Comparison of ENCODE assay signal across 8 cellular contexts in the genomic region with DNA sequence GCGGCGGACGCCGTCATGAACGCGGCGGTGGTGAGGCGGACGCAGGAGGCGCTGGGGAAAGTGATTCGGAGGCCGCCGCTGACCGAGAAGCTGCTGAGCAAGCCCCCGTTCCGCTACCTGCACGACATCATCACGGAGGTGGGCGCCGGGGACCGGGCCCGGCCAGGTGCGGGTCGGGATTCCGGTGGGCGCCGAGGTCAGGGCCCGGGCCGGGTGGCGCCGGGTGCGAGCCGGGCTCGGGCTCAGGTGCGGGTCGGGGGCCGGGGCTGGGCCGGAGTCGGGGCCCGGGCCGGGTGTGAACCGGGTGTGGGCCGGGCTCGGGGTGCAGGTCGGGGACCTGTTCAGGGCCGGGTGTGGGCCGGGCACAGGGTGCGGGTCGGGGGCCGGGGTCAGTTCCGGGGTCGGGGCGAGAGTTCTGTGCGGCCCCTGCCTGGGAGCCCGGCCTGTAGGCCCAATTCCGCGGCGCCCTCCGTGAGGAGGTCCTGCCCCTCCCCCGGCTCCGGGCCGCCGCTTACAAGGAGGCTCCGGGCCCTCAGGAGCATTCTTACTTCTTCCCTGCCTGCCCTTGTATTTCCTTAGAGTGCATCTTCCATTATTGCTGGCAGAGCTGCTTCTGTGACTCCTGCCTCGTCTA.
A peak's percentile ranks its signal among the peaks of the same experiment; 100 is the strongest.
DNase-seq lines count a peak whose midpoint lies in the region; ATAC-seq and TF ChIP-seq lines count a peak whose summit lies in the region.

No MANE protein-coding gene starts in this region.

- ATAC-seq in GM18502 (IDR thresholded peaks at IDR 0.05; ENCODE audit: poor library complexity, unreplicated experiment) (peak; percentile 40), HG03039 (IDR thresholded peaks at IDR 0.05; ENCODE audit: unreplicated experiment) (peak; percentile 24)

- H3K4me3 ChIP-seq in rectal smooth muscle tissue (ENCODE audit: low read length), result peak overlapping the region; percentile 72

- H3K9ac ChIP-seq in rectal smooth muscle tissue (ENCODE audit: low read length), result no peak overlapping the region

- H3K4me1 ChIP-seq in rectal smooth muscle tissue (ENCODE audit: control insufficient read depth, insufficient read depth, low read length), result peaks cover 5% of the 10 kb centered on the region

- TF ChIP-seq CTCF in 22Rv1 (IDR thresholded peaks at IDR 0.05) (no peak), VCaP (conservative IDR thresholded peaks at IDR 0.05) (no peak)

- peak; percentile 44 for DNase-seq in germinal center (ENCODE audit: low spot score)
- no peak for DNase-seq in NCI-H774 (lab: John Stamatoyannopoulos, UW)
- DNase-seq in NCI-H526 (lab: John Stamatoyannopoulos, UW), result no peak

- H3K27me3 ChIP-seq in rectal smooth muscle tissue (ENCODE audit: control insufficient read depth, insufficient read depth, low read length), result no peaks in the 10 kb centered on the region

- peaks cover 3% of the 10 kb centered on the region for H3K36me3 ChIP-seq in rectal smooth muscle tissue (ENCODE audit: control insufficient read depth, insufficient read depth, low read length)

- H3K27ac ChIP-seq in 22Rv1 (peak overlapping the region; percentile 45), VCaP (peak overlapping the region; percentile 65), rectal smooth muscle tissue (ENCODE audit: low read depth, low read length) (no peak overlapping the region)
